Comparison of ENCODE assay signal across 6 cellular contexts in genomic region chr2:87283735-87284475, GRCh38.
A peak's percentile ranks its signal among the peaks of the same experiment; 100 is the strongest.
DNase-seq lines count a peak whose midpoint lies in the region; ATAC-seq, FAIRE-seq and TF ChIP-seq lines count a peak whose summit lies in the region.
"Not testable (repeated sequence)": the region's sequence is repeated elsewhere in the genome, so short reads cannot be mapped to it uniquely, and the experiment has no call there.

No MANE protein-coding gene starts in this region.

- not testable (repeated sequence) for H3K36me3 ChIP-seq in GM23338 (ENCODE audit: insufficient read depth); RWPE2 (ENCODE audit: low read depth); iPS DF 6.9 (ENCODE audit: control insufficient read depth, insufficient read depth, low read length); neural progenitor cell

- not testable (repeated sequence) for H3K4me1 ChIP-seq in GM23338 (ENCODE audit: insufficient read depth); RWPE2 (ENCODE audit: insufficient read depth, poor library complexity, severe bottlenecking); iPS DF 6.9 (ENCODE audit: control insufficient read depth, insufficient read depth, low read length); neural progenitor cell

- not testable (repeated sequence) for H4K20me1 ChIP-seq in GM23338 (replicated peaks; ENCODE audit: insufficient read depth); neural progenitor cell (ENCODE audit: low read depth)

- H2AFZ ChIP-seq in GM23338, result not testable (repeated sequence)
- peak overlapping the region; percentile 79 for H2AFZ ChIP-seq in neural progenitor cell (replicated peaks)

- H3K9me3 ChIP-seq in RWPE2 (ENCODE audit: severe bottlenecking); iPS DF 6.9 (ENCODE audit: control insufficient read depth, insufficient read depth, low read length); neural progenitor cell (ENCODE audit: low read depth): not testable (repeated sequence)

- TF ChIP-seq CTCF in GM23338 (conservative IDR thresholded peaks at IDR 0.05; ENCODE audit: low read depth in 2 of 2); RWPE2 (IDR thresholded peaks at IDR 0.05; ENCODE audit: poor library complexity, severe bottlenecking); neural progenitor cell (IDR thresholded peaks at IDR 0.05): not testable (repeated sequence)

- H3K4me3 ChIP-seq in GM23338; RWPE2 (ENCODE audit: severe bottlenecking); iPS DF 6.9 (ENCODE audit: low read length); neural progenitor cell: not testable (repeated sequence)

- not testable (repeated sequence) for H3K4me3 Mint-ChIP-seq in GM23338, neural progenitor cell

- H3K27ac Mint-ChIP-seq in GM23338, neural progenitor cell: not testable (repeated sequence)

- not testable (repeated sequence) for H3K27ac ChIP-seq in GM23338 (ENCODE audit: low read depth); RWPE2 (ENCODE audit: poor library complexity, severe bottlenecking); iPS DF 6.9 (ENCODE audit: low read length); neural progenitor cell

- peak; percentile 62 for FAIRE-seq in HTR-8/SVneo (lab: Jason Lieb, UNC)

- DNase-seq in GM23338 (ENCODE audit: low spot score) (peak; percentile 55), ecto neural progenitor cell (ENCODE audit: low spot score) (peak; percentile 35), iPS DF 6.9 (ENCODE audit: low read depth, low spot score) (peak; percentile 5), neural progenitor cell (ENCODE audit: low spot score) (peak; percentile 17)
- not testable (repeated sequence) for DNase-seq in HTR-8/SVneo (ENCODE audit: insufficient read length, low spot score); RWPE2 (ENCODE audit: low spot score)

- not testable (repeated sequence) for H3K27me3 Mint-ChIP-seq in GM23338 (ENCODE audit: insufficient read depth, low read depth, poor library complexity); neural progenitor cell (ENCODE audit: insufficient read depth, low read depth)

- not testable (repeated sequence) for H3K79me2 ChIP-seq in GM23338 (replicated peaks; ENCODE audit: insufficient read depth); neural progenitor cell (ENCODE audit: low read depth)

- not testable (repeated sequence) for H3K27me3 ChIP-seq in GM23338 (ENCODE audit: insufficient read depth); RWPE2 (ENCODE audit: insufficient read depth, poor library complexity, severe bottlenecking); iPS DF 6.9 (ENCODE audit: control insufficient read depth, insufficient read depth, low read length); neural progenitor cell

- not testable (repeated sequence) for H3K9me3 Mint-ChIP-seq in GM23338, neural progenitor cell

- WGBS in iPS DF 6.9 (ENCODE audit: insufficient coverage, insufficient read length), result no CpG with 5 or more reads among the region's 19 CpGs

- not testable (repeated sequence) for H3K9ac ChIP-seq in neural progenitor cell

- not testable (repeated sequence) for H3K36me3 Mint-ChIP-seq in GM23338 (ENCODE audit: low read depth); neural progenitor cell

- H3K4me2 ChIP-seq in GM23338, neural progenitor cell: not testable (repeated sequence)

- ATAC-seq in GM23338, result peak; percentile 92
- ATAC-seq in RWPE2 (ENCODE audit: low read depth), result peak; percentile 23; the same call in 1 of the 3 replicates

- H3F3A ChIP-seq in GM23338 (replicated peaks; ENCODE audit: low read depth); neural progenitor cell (ENCODE audit: low read depth): not testable (repeated sequence)

- H3K9me2 ChIP-seq in GM23338 (ENCODE audit: insufficient read depth), result not testable (repeated sequence)

- H3K4me1 Mint-ChIP-seq in GM23338, neural progenitor cell: not testable (repeated sequence)
